ENCODE assay signal across 1 cellular context in the genomic region with DNA sequence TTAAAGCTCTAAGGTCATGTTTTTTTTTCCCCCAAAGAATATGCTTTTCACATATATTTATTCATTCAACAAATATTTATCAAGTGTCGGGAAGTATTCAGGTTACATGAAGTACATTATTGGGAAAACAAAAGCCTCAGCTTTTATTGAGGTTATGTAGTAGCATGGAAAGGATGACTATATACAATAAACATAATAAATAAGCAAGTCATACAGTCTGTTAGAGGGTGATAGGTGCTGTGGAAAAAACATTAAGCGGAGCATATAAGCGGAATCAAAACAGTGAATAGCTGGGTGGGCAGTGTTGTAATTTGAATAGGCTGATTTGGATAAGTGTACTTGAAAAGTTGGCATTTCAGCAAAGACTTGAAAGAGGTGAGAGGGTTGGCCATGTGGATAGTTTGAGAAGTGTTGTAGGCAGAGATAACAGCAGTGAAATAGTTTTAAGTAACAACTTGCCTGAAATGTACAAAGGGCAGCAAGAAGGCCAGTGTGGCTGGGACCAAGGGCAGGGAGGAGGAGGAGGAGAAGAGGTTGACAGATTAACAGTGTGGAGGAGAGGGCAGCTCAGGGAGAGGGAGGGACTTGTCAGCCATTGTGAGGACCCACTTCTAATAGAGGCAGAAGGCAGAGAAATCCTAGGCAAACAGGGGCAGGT.
TF ChIP-seq lines count a peak whose summit lies in the region.

No MANE protein-coding gene starts in this region.

TF ChIP-seq in HepG2, 621 proteins besides CTCF, POLR2A, EP300 and RAD21:
- TF ChIP-seq, protein P1, sequence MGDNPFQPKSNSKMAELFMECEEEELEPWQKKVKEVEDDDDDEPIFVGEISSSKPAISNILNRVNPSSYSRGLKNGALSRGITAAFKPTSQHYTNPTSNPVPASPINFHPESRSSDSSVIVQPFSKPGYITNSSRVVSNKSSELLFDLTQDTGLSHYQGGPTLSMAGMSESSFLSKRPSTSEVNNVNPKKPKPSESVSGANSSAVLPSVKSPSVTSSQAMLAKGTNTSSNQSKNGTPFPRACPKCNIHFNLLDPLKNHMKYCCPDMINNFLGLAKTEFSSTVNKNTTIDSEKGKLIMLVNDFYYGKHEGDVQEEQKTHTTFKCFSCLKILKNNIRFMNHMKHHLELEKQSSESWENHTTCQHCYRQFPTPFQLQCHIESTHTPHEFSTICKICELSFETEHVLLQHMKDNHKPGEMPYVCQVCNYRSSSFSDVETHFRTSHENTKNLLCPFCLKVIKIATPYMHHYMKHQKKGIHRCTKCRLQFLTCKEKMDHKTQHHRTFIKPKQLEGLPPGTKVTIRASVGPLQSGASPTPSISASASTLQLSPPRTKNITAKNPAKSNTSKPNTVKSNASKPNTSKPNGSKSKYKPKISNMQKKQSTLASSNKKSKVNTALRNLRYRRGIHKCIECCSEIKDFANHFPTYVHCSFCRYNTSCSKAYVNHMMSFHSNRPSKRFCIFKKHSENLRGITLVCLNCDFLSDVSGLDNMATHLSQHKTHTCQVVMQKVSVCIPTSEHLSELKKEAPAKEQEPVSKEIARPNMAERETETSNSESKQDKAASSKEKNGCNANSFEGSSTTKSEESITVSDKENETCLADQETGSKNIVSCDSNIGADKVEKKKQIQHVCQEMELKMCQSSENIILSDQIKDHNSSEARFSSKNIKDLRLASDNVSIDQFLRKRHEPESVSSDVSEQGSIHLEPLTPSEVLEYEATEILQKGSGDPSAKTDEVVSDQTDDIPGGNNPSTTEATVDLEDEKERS (CRISPR knock-in tag; IDR thresholded peaks at IDR 0.05): no peak
- no peak for TF ChIP-seq ZFP37 (CRISPR knock-in tag; IDR thresholded peaks at IDR 0.05; ENCODE audit: borderline replicate concordance)
- TF ChIP-seq, protein P2, sequence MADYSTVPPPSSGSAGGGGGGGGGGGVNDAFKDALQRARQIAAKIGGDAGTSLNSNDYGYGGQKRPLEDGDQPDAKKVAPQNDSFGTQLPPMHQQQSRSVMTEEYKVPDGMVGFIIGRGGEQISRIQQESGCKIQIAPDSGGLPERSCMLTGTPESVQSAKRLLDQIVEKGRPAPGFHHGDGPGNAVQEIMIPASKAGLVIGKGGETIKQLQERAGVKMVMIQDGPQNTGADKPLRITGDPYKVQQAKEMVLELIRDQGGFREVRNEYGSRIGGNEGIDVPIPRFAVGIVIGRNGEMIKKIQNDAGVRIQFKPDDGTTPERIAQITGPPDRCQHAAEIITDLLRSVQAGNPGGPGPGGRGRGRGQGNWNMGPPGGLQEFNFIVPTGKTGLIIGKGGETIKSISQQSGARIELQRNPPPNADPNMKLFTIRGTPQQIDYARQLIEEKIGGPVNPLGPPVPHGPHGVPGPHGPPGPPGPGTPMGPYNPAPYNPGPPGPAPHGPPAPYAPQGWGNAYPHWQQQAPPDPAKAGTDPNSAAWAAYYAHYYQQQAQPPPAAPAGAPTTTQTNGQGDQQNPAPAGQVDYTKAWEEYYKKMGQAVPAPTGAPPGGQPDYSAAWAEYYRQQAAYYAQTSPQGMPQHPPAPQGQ (CRISPR knock-in tag; IDR thresholded peaks at IDR 0.05; ENCODE audit: borderline replicate concordance): no peak
- TF ChIP-seq ZNF850 (CRISPR knock-in tag; conservative IDR thresholded peaks at IDR 0.05): no peak
- TF ChIP-seq EEA1 (CRISPR knock-in tag; IDR thresholded peaks at IDR 0.05; ENCODE audit: borderline replicate concordance): no peak
- TF ChIP-seq GATAD2A (CRISPR knock-in tag; IDR thresholded peaks at IDR 0.05): no peak
- TF ChIP-seq CBFB (CRISPR knock-in tag; IDR thresholded peaks at IDR 0.05): no peak
- no peak for TF ChIP-seq ZNF615 (CRISPR knock-in tag; IDR thresholded peaks at IDR 0.05; ENCODE audit: borderline replicate concordance)
- no peak for TF ChIP-seq HOXD1 (CRISPR knock-in tag; IDR thresholded peaks at IDR 0.05)
